13 cellular contexts compared by ENCODE assay signal in genomic region chr14:23563473-23564180, GRCh38. TPM values are rescaled to one million over a fixed set of nuclear protein-coding genes. Genes with fewer than 3 reads are reported as not detected.
DNase-seq lines count a peak whose midpoint lies in the region; ATAC-seq, FAIRE-seq and TF ChIP-seq lines count a peak whose summit lies in the region.
"Had no signal": no experiment of that assay in that cellular context is flagged by ENCODE, and none has a peak within 500 bp of the region (broad histone marks: within the 10 kb centered on the region; RNA-seq: fewer than 3 reads in every experiment).

No MANE protein-coding gene starts in this region.

- no peaks in the 10 kb centered on the region for H4K20me1 ChIP-seq in GM12878 (ENCODE audit: control insufficient read depth, insufficient read depth)

- no peak for TF ChIP-seq EP300 in GM12878 (IDR thresholded peaks at IDR 0.05; ENCODE audit: borderline replicate concordance in 1 of 2, control insufficient read depth in 1 of 2, low read depth in 2 of 2, low read length in 2 of 2)
- TF ChIP-seq EP300 in suprapubic skin (IDR thresholded peaks at IDR 0.05): no peak

- no peak for ATAC-seq in GM12878
- ATAC-seq in memory B cell (ENCODE audit: low read depth): no peak
- no peak for ATAC-seq in stimulated activated naive B cell treated with anti-CD40 and anti-IgM and Interleukin-4, amounts not matched to agents 10 μg/mL and 1 μg/mL and 100 μg/mL, for 72 hours (replicated peaks)
- ATAC-seq: activated naive CD4-positive, alpha-beta T cell treated with anti-CD3 and anti-CD28 coated beads, Interleukin-2, amount 50 U/mL, for 72 hours; natural killer cell treated with Interleukin-12 subunit alpha and Interleukin-12 subunit beta and Interleukin-15 and Interleukin-18, amount 100 ng/mL, for 72 hours; Right ventricle myocardium inferior had no signal

- H3K27ac ChIP-seq in GM12878 (ENCODE audit: control insufficient read depth, insufficient read depth) (no peak overlapping the region), suprapubic skin (no peak overlapping the region)

- no peak overlapping the region for H3K4me3 ChIP-seq in GM12878
- no peak overlapping the region for H3K4me3 ChIP-seq in suprapubic skin

- CTCF ChIA-PET in GM12878 (lab: Yijun Ruan, JAX): interaction anchor here (0.9 to 13.1 kb wide), 11 partner anchors 10 to 241 kb away, joined by 3 to 436 read pairs (median 6); partner anchors contain the start of genes NGDN and ZFHX2

- H3K4me1 Mint-ChIP-seq in memory B cell: peaks cover 43% of the 10 kb centered on the region
- H3K4me1 Mint-ChIP-seq in stimulated activated naive B cell treated with anti-CD40 and anti-IgM and Interleukin-4, amounts not matched to agents 10 μg/mL and 1 μg/mL and 100 μg/mL, for 72 hours: peaks cover 48 to 60% of the 10 kb centered on the region in 2 donors

- TF ChIP-seq CTCF in GM12878 (IDR thresholded peaks at IDR 0.05 in 2 of 3, conservative IDR thresholded peaks at IDR 0.05 in 1 of 3; ENCODE audit: control insufficient read depth in 2 of 3, extremely low read depth in 1 of 3, insufficient read depth in 1 of 3, low read depth in 3 of 3, low read length in 3 of 3): no peak
- TF ChIP-seq CTCF in suprapubic skin (IDR thresholded peaks at IDR 0.05): no peak

- H3K9ac ChIP-seq in GM12878 (ENCODE audit: control insufficient read depth, insufficient read depth, low read length): no peak overlapping the region

- RAD21 ChIA-PET in GM12878 (lab: Charles Lee; ENCODE audit: unreplicated experiment): interaction anchor here (0.8 to 1.3 kb wide), 2 partner anchors 84 to 85 kb away, joined by 4 to 6 read pairs; no protein-coding TSS in a partner anchor

- H3K79me2 ChIP-seq in GM12878 (ENCODE audit: control insufficient read depth, insufficient read depth, low read length): peaks cover 16% of the 10 kb centered on the region

- no peaks in the 10 kb centered on the region for H3K9me3 ChIP-seq in GM12878 (replicated peaks; ENCODE audit: control insufficient read depth, insufficient read depth, low read length)
- H3K9me3 ChIP-seq in suprapubic skin: no peaks in the 10 kb centered on the region

- SMC1A ChIA-PET in GM12878 (lab: Charles Lee; ENCODE audit: uncharacterized antibody, unreplicated experiment): interaction anchor here (1.0 to 9.7 kb wide), 2 partner anchors 85 to 116 kb away, joined by 4 to 124 read pairs; no protein-coding TSS in a partner anchor

- intact Hi-C loops in GM12878 (cut with micrococcal nuclease; ENCODE audit: unreplicated experiment): no loop called here

- H3K4me1 ChIP-seq in GM12878 (ENCODE audit: control insufficient read depth, insufficient read depth, low read length): peaks cover 7% of the 10 kb centered on the region
- H3K4me1 ChIP-seq in suprapubic skin: peaks cover 27% of the 10 kb centered on the region

- no peak overlapping the region for H2AFZ ChIP-seq in GM12878 (ENCODE audit: control insufficient read depth, low read depth, low read length)

- H3K4me2 ChIP-seq in GM12878 (ENCODE audit: control insufficient read depth, insufficient read depth): no peak overlapping the region

- TF ChIP-seq POLR2A in GM18951 (IDR thresholded peaks at IDR 0.05; ENCODE audit: extremely low read depth, insufficient read depth, insufficient read length) (peak; percentile 18), GM12878 (IDR thresholded peaks at IDR 0.05; ENCODE audit: low read depth, low read length) (peak; percentile 58), suprapubic skin (IDR thresholded peaks at IDR 0.05) (no peak)

- in situ Hi-C loops in GM18951 (cut with MboI; ENCODE audit: low sequenced_read_pairs, unreplicated experiment) (no loop called here), GM12878 (cut with MboI) (no loop called here)

- DNase-seq in GM12878 (ENCODE audit: low read depth, low spot score) (no peak), memory B cell (ENCODE audit: low spot score in 2 of 2) (no peak), H4 (ENCODE audit: low spot score) (no peak), NCI-H510A (lab: John Stamatoyannopoulos, UW) (no peak), suprapubic skin (ENCODE audit: low spot score in 2 of 2) (no peak)
- no peak for DNase-seq in stimulated activated naive B cell treated with anti-CD40 and anti-IgM and Interleukin-4, amounts not matched to agents 10 μg/mL and 1 μg/mL and 100 μg/mL, for 72 hours

- no peak overlapping the region for H3K4me3 Mint-ChIP-seq in memory B cell
- no peak overlapping the region for H3K4me3 Mint-ChIP-seq in stimulated activated naive B cell treated with anti-CD40 and anti-IgM and Interleukin-4, amounts not matched to agents 10 μg/mL and 1 μg/mL and 100 μg/mL, for 72 hours
- H3K4me3 Mint-ChIP-seq: dendritic cell treated with granulocyte-macrophage colony-stimulating factor and Interleukin-4, amounts not matched to agents 40 ng/mL and 50 ng/mL, for 4 days; natural killer cell treated with Interleukin-12 subunit alpha and Interleukin-12 subunit beta and Interleukin-15 and Interleukin-18, amount 100 ng/mL, for 72 hours had no signal

- no TSS peak for BruUV-seq in GM12878 (replicated peaks; lab: Mats Ljungman, UMichigan)

- H3K27ac Mint-ChIP-seq in memory B cell: peak overlapping the region; percentile 80
- peak overlapping the region; percentile 83 for H3K27ac Mint-ChIP-seq in stimulated activated naive B cell treated with anti-CD40 and anti-IgM and Interleukin-4, amounts not matched to agents 10 μg/mL and 1 μg/mL and 100 μg/mL, for 72 hours
- H3K27ac Mint-ChIP-seq: dendritic cell treated with granulocyte-macrophage colony-stimulating factor and Interleukin-4, amounts not matched to agents 40 ng/mL and 50 ng/mL, for 4 days had no signal

- H3K27me3 Mint-ChIP-seq in memory B cell: no peaks in the 10 kb centered on the region
- H3K27me3 Mint-ChIP-seq in stimulated activated naive B cell treated with anti-CD40 and anti-IgM and Interleukin-4, amounts not matched to agents 10 μg/mL and 1 μg/mL and 100 μg/mL, for 72 hours: no peaks in the 10 kb centered on the region
- H3K27me3 Mint-ChIP-seq: brain; dendritic cell treated with granulocyte-macrophage colony-stimulating factor and Interleukin-4, amounts not matched to agents 40 ng/mL and 50 ng/mL, for 4 days; natural killer cell treated with Interleukin-12 subunit alpha and Interleukin-12 subunit beta and Interleukin-15 and Interleukin-18, amount 100 ng/mL, for 72 hours had no signal

- H3K36me3 Mint-ChIP-seq in memory B cell: peaks cover 31% of the 10 kb centered on the region
- peaks cover 43 to 55% of the 10 kb centered on the region in 2 donors for H3K36me3 Mint-ChIP-seq in stimulated activated naive B cell treated with anti-CD40 and anti-IgM and Interleukin-4, amounts not matched to agents 10 μg/mL and 1 μg/mL and 100 μg/mL, for 72 hours
- H3K36me3 Mint-ChIP-seq: brain had no signal

- H3K36me3 ChIP-seq in GM12878 (ENCODE audit: control insufficient read depth in 2 of 2, insufficient read depth in 2 of 2, low read length in 1 of 2) (peaks cover 16 to 23% of the 10 kb centered on the region in 2 experiments), suprapubic skin (peaks cover 48% of the 10 kb centered on the region)

- POLR2A ChIA-PET in GM12878 (lab: Charles Lee): interaction anchor here (1.3 kb wide), 1 partner anchor 85 kb away, joined by 3 read pairs; no protein-coding TSS in a partner anchor

- H3K27me3 ChIP-seq in GM12878 (replicated peaks in 1 of 2; ENCODE audit: control insufficient read depth in 2 of 2, insufficient read depth in 2 of 2, low read length in 1 of 2): no peaks in the 10 kb centered on the region
- H3K27me3 ChIP-seq in suprapubic skin: no peaks in the 10 kb centered on the region

- no peak for FAIRE-seq in GM12878 (lab: Jason Lieb, UNC)

- WGBS in GM12878 (ENCODE audit: insufficient coverage, insufficient replicate concordance, low lambda C conversion rate, missing lambda C conversion rate): 79% methylated on average over 14 of the region's 14 CpGs
- WGBS in suprapubic skin: 78% methylated on average over 13 of the region's 14 CpGs

- no peaks in the 10 kb centered on the region for H3K9me3 Mint-ChIP-seq in memory B cell
- H3K9me3 Mint-ChIP-seq in stimulated activated naive B cell treated with anti-CD40 and anti-IgM and Interleukin-4, amounts not matched to agents 10 μg/mL and 1 μg/mL and 100 μg/mL, for 72 hours: no peaks in the 10 kb centered on the region
- H3K9me3 Mint-ChIP-seq: activated naive CD4-positive, alpha-beta T cell treated with anti-CD3 and anti-CD28 coated beads, Interleukin-2, amount 50 U/mL, for 72 hours; dendritic cell treated with granulocyte-macrophage colony-stimulating factor and Interleukin-4, amounts not matched to agents 40 ng/mL and 50 ng/mL, for 4 days; natural killer cell treated with Interleukin-12 subunit alpha and Interleukin-12 subunit beta and Interleukin-15 and Interleukin-18, amount 100 ng/mL, for 72 hours had no signal

- no peak for TF ChIP-seq RAD21 in GM12878 (IDR thresholded peaks at IDR 0.05; ENCODE audit: insufficient read depth, low read depth, low read length)

RNA-seq across cellular contexts. Expression of gene AP1G2, which starts 4.0 kb away (rescaled TPM):
- total RNA-seq in GM12878 (2013; cell fraction: nucleolus; rRNA removed): 258 and 299 TPM in 2 replicates
- total RNA-seq in GM12878 (2014; rRNA removed) (74.6 and 74.9 TPM in 2 replicates), GM12878 (2014; rRNA removed; fragmentation: Illumina TruSeq; extraction: Trizol) (41.5 and 45.5 TPM in 2 replicates), GM12878 (2021) (110 and 135 TPM in 2 replicates), suprapubic skin (100 to 1,000 TPM; 117 to 415 (median 150) TPM)
- polyA plus RNA-seq in GM12878 (2011; ENCODE audit: low read depth): 96.6 TPM
- polyA plus RNA-seq in GM12878 (2011; rRNA removed) (61.2 and 115 TPM in 2 replicates), GM12878 (2014; fragmentation: Illumina TruSeq; extraction: Trizol) (60.4 and 92.7 TPM in 2 replicates), GM12878 (2014; fragmentation: Nextera tagmentation; extraction: Ambion mirVana) (10 to 100 TPM; 55.6 to 65.5 TPM), GM12878 (2014; rRNA removed) (129 and 146 TPM in 2 replicates), GM12878 (2016; fragmentation: Nextera tagmentation; extraction: Ambion mirVana) (100 to 1,000 TPM; 114 to 122 TPM)
- 117 and 179 TPM in 2 replicates for polyA plus RNA-seq in GM12878 (2011; cell fraction: cytosol; rRNA removed)
- 1,109 and 1,353 TPM in 2 replicates for polyA plus RNA-seq in GM12878 (2011; cell fraction: nucleus; rRNA removed)
- polyA plus RNA-seq in GM12878 (2012): 124 and 126 TPM in 2 replicates
- polyA minus RNA-seq in GM12878 (2011; rRNA and poly(A)+ RNA removed): 117 and 189 TPM in 2 replicates
- 36.4 and 43.8 TPM in 2 replicates for polyA minus RNA-seq in GM12878 (2011; cell fraction: cytosol; rRNA and poly(A)+ RNA removed)
- 211 and 295 TPM in 2 replicates for polyA minus RNA-seq in GM12878 (2011; cell fraction: nucleus; rRNA and poly(A)+ RNA removed)
- total RNA-seq in H4 (2014; rRNA removed; shearing (Covaris generic)): 0.06 and 0.43 TPM in 2 replicates

RNA-seq across cellular contexts. Expression of gene THTPA, which starts 7.6 kb away (rescaled TPM):
- 16.2 and 23.2 TPM in 2 replicates for total RNA-seq in GM12878 (2013; cell fraction: nucleolus; rRNA removed)
- total RNA-seq in GM12878 (2014; rRNA removed) (10.4 and 16.9 TPM in 2 replicates), GM12878 (2014; rRNA removed; fragmentation: Illumina TruSeq; extraction: Trizol) (7.8 and 8.2 TPM in 2 replicates), GM12878 (2021) (12.4 and 16.9 TPM in 2 replicates), suprapubic skin (10 to 100 TPM in 2 of 4 donors, 1 to 10 TPM in 2; 7.0 to 16.7 (median 11.8) TPM)
- 5.1 TPM for polyA plus RNA-seq in GM12878 (2011; ENCODE audit: low read depth)
- polyA plus RNA-seq in GM12878 (2011; rRNA removed) (3.0 and 4.5 TPM in 2 replicates), GM12878 (2014; fragmentation: Illumina TruSeq; extraction: Trizol) (10.9 and 15.3 TPM in 2 replicates), GM12878 (2014; fragmentation: Nextera tagmentation; extraction: Ambion mirVana) (1 to 10 TPM; 3.1 to 5.9 TPM), GM12878 (2014; rRNA removed) (15.1 and 18.5 TPM in 2 replicates), GM12878 (2016; fragmentation: Nextera tagmentation; extraction: Ambion mirVana) (10 to 100 TPM; 17.8 to 24.9 TPM)
- polyA plus RNA-seq in GM12878 (2011; cell fraction: cytosol; rRNA removed): 6.9 and 8.0 TPM in 2 replicates
- 9.9 and 14.0 TPM in 2 replicates for polyA plus RNA-seq in GM12878 (2011; cell fraction: nucleus; rRNA removed)
- polyA plus RNA-seq in GM12878 (2012): 7.3 and 8.1 TPM in 2 replicates
- 5.3 and 10.1 TPM in 2 replicates for polyA minus RNA-seq in GM12878 (2011; rRNA and poly(A)+ RNA removed)
- 1.5 and 2.8 TPM in 2 replicates for polyA minus RNA-seq in GM12878 (2011; cell fraction: cytosol; rRNA and poly(A)+ RNA removed)
- polyA minus RNA-seq in GM12878 (2011; cell fraction: nucleus; rRNA and poly(A)+ RNA removed): 4.7 and 5.6 TPM in 2 replicates
- total RNA-seq in H4 (2014; rRNA removed; shearing (Covaris generic)): 4.0 and 11.8 TPM in 2 replicates

RNA-seq across cellular contexts. Expression of gene ZFHX2, which starts 12.1 kb away (rescaled TPM):
- total RNA-seq in GM12878 (2013; cell fraction: nucleolus; rRNA removed): 3.4 and 3.9 TPM in 2 replicates
- total RNA-seq in GM12878 (2014; rRNA removed) (0.11 and 0.40 TPM in 2 replicates), GM12878 (2014; rRNA removed; fragmentation: Illumina TruSeq; extraction: Trizol) (0.14 and 0.54 TPM in 2 replicates), GM12878 (2021) (1.8 and 2.2 TPM in 2 replicates), suprapubic skin (1 to 10 TPM in 1 of 4 donors, under 1 TPM in 3; 0.16 to 1.4 (median 0.56) TPM)
- 0.17 TPM for polyA plus RNA-seq in GM12878 (2011; ENCODE audit: low read depth)
- polyA plus RNA-seq in GM12878 (2011; rRNA removed) (0.10 and 0.42 TPM in 2 replicates), GM12878 (2014; fragmentation: Illumina TruSeq; extraction: Trizol) (0.19 and 0.56 TPM in 2 replicates), GM12878 (2014; fragmentation: Nextera tagmentation; extraction: Ambion mirVana) (1 to 10 TPM in 1 of 2 experiments, under 1 TPM in 1; 0.27 to 1.3 TPM), GM12878 (2014; rRNA removed) (0.32 and 0.72 TPM in 2 replicates), GM12878 (2016; fragmentation: Nextera tagmentation; extraction: Ambion mirVana) (1 to 10 TPM in 1 of 2 experiments, under 1 TPM in 1; 0.59 to 1.2 TPM)
- polyA plus RNA-seq in GM12878 (2011; cell fraction: cytosol; rRNA removed): 0.13 TPM in 2 replicates
- 1.2 and 2.8 TPM in 2 replicates for polyA plus RNA-seq in GM12878 (2011; cell fraction: nucleus; rRNA removed)
- 0.84 and 0.97 TPM in 2 replicates for polyA plus RNA-seq in GM12878 (2012)
- polyA minus RNA-seq in GM12878 (2011; rRNA and poly(A)+ RNA removed): 0.95 and 1.3 TPM in 2 replicates
- 0.53 and 0.83 TPM in 2 replicates for polyA minus RNA-seq in GM12878 (2011; cell fraction: cytosol; rRNA and poly(A)+ RNA removed)
- 1.7 and 2.7 TPM in 2 replicates for polyA minus RNA-seq in GM12878 (2011; cell fraction: nucleus; rRNA and poly(A)+ RNA removed)
- 0.02 and 0.10 TPM in 2 replicates for total RNA-seq in H4 (2014; rRNA removed; shearing (Covaris generic))

RNA-seq across cellular contexts. Expression of gene JPH4, which starts 15.0 kb away (rescaled TPM):
- total RNA-seq in GM12878 (2013; cell fraction: nucleolus; rRNA removed): 18.3 and 18.9 TPM in 2 replicates
- 2.5 and 2.6 TPM in 2 replicates for total RNA-seq in GM12878 (2014; rRNA removed)
- total RNA-seq in GM12878 (2014; rRNA removed; fragmentation: Illumina TruSeq; extraction: Trizol): 3.0 and 3.2 TPM in 2 replicates
- 10.3 and 10.6 TPM in 2 replicates for total RNA-seq in GM12878 (2021)
- 1.8 TPM for polyA plus RNA-seq in GM12878 (2011; ENCODE audit: low read depth)
- polyA plus RNA-seq in GM12878 (2011; rRNA removed): 6.8 and 8.4 TPM in 2 replicates
- 7.9 and 9.8 TPM in 2 replicates for polyA plus RNA-seq in GM12878 (2011; cell fraction: cytosol; rRNA removed)
- polyA plus RNA-seq in GM12878 (2011; cell fraction: nucleus; rRNA removed): 14.7 and 20.5 TPM in 2 replicates
- 3.2 and 3.6 TPM in 2 replicates for polyA plus RNA-seq in GM12878 (2012)
- 4.2 and 5.5 TPM in 2 replicates for polyA plus RNA-seq in GM12878 (2014; fragmentation: Illumina TruSeq; extraction: Trizol)
- polyA plus RNA-seq in GM12878 (2014; fragmentation: Nextera tagmentation; extraction: Ambion mirVana): under 1 TPM; 0.48 to 0.60 TPM
- polyA plus RNA-seq in GM12878 (2014; rRNA removed): 6.7 and 7.1 TPM in 2 replicates
- polyA plus RNA-seq in GM12878 (2016; fragmentation: Nextera tagmentation; extraction: Ambion mirVana): 1 to 10 TPM; 3.4 to 4.4 TPM
- polyA minus RNA-seq in GM12878 (2011; rRNA and poly(A)+ RNA removed): 5.5 and 8.0 TPM in 2 replicates
- polyA minus RNA-seq in GM12878 (2011; cell fraction: cytosol; rRNA and poly(A)+ RNA removed): 4.4 and 5.3 TPM in 2 replicates
- 4.1 and 6.8 TPM in 2 replicates for polyA minus RNA-seq in GM12878 (2011; cell fraction: nucleus; rRNA and poly(A)+ RNA removed)
- not detected in 2 replicates for total RNA-seq in H4 (2014; rRNA removed; shearing (Covaris generic))
- under 1 TPM in 3 of 4 donors, not detected in 1; 0.30 to 0.60 (median 0.30) TPM for total RNA-seq in suprapubic skin
- total RNA-seq: activated naive CD4-positive, alpha-beta T cell treated with anti-CD3 and anti-CD28 coated beads, Interleukin-2, amount 50 U/mL, for 72 hours; lung microvascular endothelial cell had no signal

Comparison
In these comparisons a context has a peak if more than half of its experiments do, and no peak if none do; other contexts are left out.
1. POLR2A ChIP-seq: peak in GM18951 (single experiment) and GM12878 (single experiment); none in suprapubic skin (0 of 2).
2. RNA of gene AP1G2, which starts 4.0 kb away (total RNA-seq): 117 to 415 TPM in suprapubic skin and 41.5 to 299 TPM in GM12878; 0.06 to 0.43 TPM in H4; every median in the first group is over 10 times any median in the second.